18 cellular contexts compared by ENCODE assay signal in the genomic region with DNA sequence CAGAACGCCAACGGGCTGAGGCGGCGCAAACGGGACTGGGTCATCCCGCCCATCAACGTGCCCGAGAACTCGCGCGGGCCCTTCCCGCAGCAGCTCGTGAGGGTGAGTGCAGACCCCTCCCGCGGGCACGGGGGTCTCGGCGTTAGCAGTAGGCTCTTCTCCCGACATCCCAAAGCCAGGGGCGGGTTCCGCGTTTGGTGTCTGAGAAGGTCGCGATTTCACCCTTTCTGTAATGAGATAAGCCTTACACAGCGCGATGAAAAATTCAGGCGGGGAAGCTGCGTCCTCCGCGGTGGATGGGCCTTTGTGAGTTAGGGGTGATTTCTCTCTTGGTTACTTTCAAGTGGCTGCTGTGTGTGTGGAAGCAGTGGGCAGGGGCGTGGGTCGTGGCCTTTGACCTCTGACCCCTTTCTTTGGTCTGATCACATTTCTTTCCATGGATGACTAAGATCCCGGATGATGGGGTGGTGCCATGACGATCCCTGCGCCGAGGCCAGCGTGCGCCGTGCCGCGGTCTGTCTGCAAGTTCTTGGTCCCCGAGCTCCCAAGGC.
A peak's percentile ranks its signal among the peaks of the same experiment; 100 is the strongest.
DNase-seq lines count a peak whose midpoint lies in the region; ATAC-seq, FAIRE-seq and TF ChIP-seq lines count a peak whose summit lies in the region.
"Had no signal": no experiment of that assay in that cellular context is flagged by ENCODE, and none has a peak within 500 bp of the region (broad histone marks: within the 10 kb centered on the region; RNA-seq: fewer than 3 reads in every experiment).

No MANE protein-coding gene starts in this region.

- H3K27me3 ChIP-seq in K562 (ENCODE audit: control insufficient read depth in 2 of 2, insufficient read depth in 2 of 2, low read length in 2 of 2), result peaks cover 4 to 42% of the 10 kb centered on the region in 2 experiments; a peak in 4 of 5 replicates
- H3K27me3 ChIP-seq in neuronal stem cell (ENCODE audit: control insufficient read depth in 3 of 3, insufficient read depth in 3 of 3, low read depth in 1 of 3, low read length in 3 of 3), result no peaks in the 10 kb centered on the region
- H3K27me3 ChIP-seq in sigmoid colon, result peaks cover 0 to 9% (median 0%) of the 10 kb centered on the region in 3 donors
- H3K27me3 ChIP-seq: BLaER1 treated with 17β-estradiol and CSF1 and Interleukin-3, amounts not matched to agents 10 nM and 100 nM had no signal

- H2AFZ ChIP-seq in K562 (ENCODE audit: low read depth, low read length) (no peak overlapping the region), neuronal stem cell (ENCODE audit: low read length) (no peak overlapping the region)
- H2AFZ ChIP-seq: GM23248 had no signal

- H2BK120ac ChIP-seq in neuronal stem cell (ENCODE audit: low read depth, low read length), result no peak overlapping the region

- CTCF ChIA-PET in K562 (lab: Yijun Ruan, JAX; ENCODE audit: low intra/inter-chr PET ratio), result no interaction called here

- H3K4me1 ChIP-seq in K562 (replicated peaks in 1 of 2; ENCODE audit: control insufficient read depth in 2 of 2, insufficient read depth in 2 of 2, low read length in 2 of 2) (no peaks in the 10 kb centered on the region; a peak in 1 of 5 replicates), neuronal stem cell (ENCODE audit: control insufficient read depth in 2 of 2, insufficient read depth in 1 of 2, low read depth in 1 of 2, low read length in 2 of 2) (peaks cover 0 to 2% of the 10 kb centered on the region in 2 donors), sigmoid colon (no peaks in the 10 kb centered on the region)
- H3K4me1 ChIP-seq: HAP-1 had no signal

- H3K9ac ChIP-seq in K562 (ENCODE audit: insufficient read depth in 1 of 2, low read depth in 2 of 2, low read length in 2 of 2), result no peak overlapping the region
- H3K9ac ChIP-seq in neuronal stem cell (ENCODE audit: low read depth, low read length, poor library complexity), result no peak overlapping the region
- H3K9ac ChIP-seq: BLaER1 treated with 17β-estradiol and CSF1 and Interleukin-3, amounts not matched to agents 10 nM and 100 nM; GM23248 had no signal

- no peak overlapping the region for H3K14ac ChIP-seq in neuronal stem cell (ENCODE audit: low read length)

- H4K8ac ChIP-seq in neuronal stem cell (ENCODE audit: low read depth, low read length), result no peak overlapping the region

- no peak overlapping the region for H3K4ac ChIP-seq in neuronal stem cell (ENCODE audit: low read length)

- H3K4me3 Mint-ChIP-seq in activated T-helper 2 cell treated with anti-CD3 and anti-CD28 coated beads, Interferon-gamma antibody, Interleukin-2, Interleukin-4, amounts not matched to agents 10 μg/mL and 5 μg/mL and 100 μg/mL, durations not matched to agents 14 hours and 24 hours and 36 hours (ENCODE audit: low read depth), result no peak overlapping the region
- H3K4me3 Mint-ChIP-seq: B cell; CD8-positive, alpha-beta T cell; IgD-negative memory B cell had no signal

- H3K27ac ChIP-seq in K562 (ENCODE audit: extremely low read depth, low read depth, low read length) (no peak overlapping the region), neuronal stem cell (replicated peaks; ENCODE audit: low read length) (no peak overlapping the region), sigmoid colon (no peak overlapping the region)
- H3K27ac ChIP-seq: BLaER1 treated with 17β-estradiol and CSF1 and Interleukin-3, amounts not matched to agents 10 nM and 100 nM; GM23248; HL-60 had no signal

- H3K18ac ChIP-seq in neuronal stem cell (ENCODE audit: low read length), result peak overlapping the region; percentile 76

- H3K36me3 ChIP-seq in K562 (ENCODE audit: control insufficient read depth, insufficient read depth, low read length), result no peaks in the 10 kb centered on the region
- no peaks in the 10 kb centered on the region for H3K36me3 ChIP-seq in neuronal stem cell (replicated peaks in 1 of 2; ENCODE audit: control insufficient read depth in 2 of 2, insufficient read depth in 2 of 2, low read length in 2 of 2)
- H3K36me3 ChIP-seq in sigmoid colon, result no peaks in the 10 kb centered on the region
- H3K36me3 ChIP-seq: BLaER1 treated with 17β-estradiol and CSF1 and Interleukin-3, amounts not matched to agents 10 nM and 100 nM; HAP-1 had no signal

- ATAC-seq in K562 (no peak), HG03025 (IDR thresholded peaks at IDR 0.05; ENCODE audit: low FRiP score, unreplicated experiment) (no peak)
- ATAC-seq: CD8-positive, alpha-beta T cell had no signal

- TF ChIP-seq EP300 in K562 (IDR thresholded peaks at IDR 0.05; ENCODE audit: low read length), result no peak
- TF ChIP-seq EP300 in sigmoid colon (IDR thresholded peaks at IDR 0.05), result no peak

- no peaks in the 10 kb centered on the region for H3K4me1 Mint-ChIP-seq in activated T-helper 2 cell treated with anti-CD3 and anti-CD28 coated beads, Interferon-gamma antibody, Interleukin-2, Interleukin-4, amounts not matched to agents 10 μg/mL and 5 μg/mL and 100 μg/mL, durations not matched to agents 14 hours and 24 hours and 36 hours (ENCODE audit: low read depth)
- H3K4me1 Mint-ChIP-seq: B cell, IgD-negative memory B cell had no signal

- H2BK12ac ChIP-seq in neuronal stem cell (ENCODE audit: low read length), result no peak overlapping the region

- H3K36me3 Mint-ChIP-seq in activated T-helper 2 cell treated with anti-CD3 and anti-CD28 coated beads, Interferon-gamma antibody, Interleukin-2, Interleukin-4, amounts not matched to agents 10 μg/mL and 5 μg/mL and 100 μg/mL, durations not matched to agents 14 hours and 24 hours and 36 hours (ENCODE audit: low read depth), result no peaks in the 10 kb centered on the region
- H3K36me3 Mint-ChIP-seq: CD8-positive, alpha-beta T cell; IgD-negative memory B cell had no signal

- H3K4me2 ChIP-seq in K562 (ENCODE audit: insufficient read depth, low read length) (no peak overlapping the region), neuronal stem cell (ENCODE audit: insufficient read depth, low read length, poor library complexity, severe bottlenecking) (no peak overlapping the region)
- H3K4me2 ChIP-seq: BLaER1 treated with 17β-estradiol and CSF1 and Interleukin-3, amounts not matched to agents 10 nM and 100 nM had no signal

- peaks cover 2% of the 10 kb centered on the region for H3K79me1 ChIP-seq in neuronal stem cell (ENCODE audit: low read depth, low read length)

- intact Hi-C loops in K562 (cut with micrococcal nuclease) (no loop called here), sigmoid colon (cut with DNase I) (no loop called here)
- intact Hi-C loops in activated T-helper 2 cell treated with anti-CD3 and anti-CD28 coated beads, Interferon-gamma antibody, Interleukin-2, Interleukin-4, amounts not matched to agents 10 μg/mL and 5 μg/mL and 100 μg/mL, durations not matched to agents 14 hours and 24 hours and 36 hours (cut with micrococcal nuclease), result no loop called here

- H3K9me1 ChIP-seq in K562 (ENCODE audit: control insufficient read depth, insufficient read depth, low read length), result peaks cover 4% of the 10 kb centered on the region

- no peak overlapping the region for H2BK15ac ChIP-seq in neuronal stem cell (ENCODE audit: low read length)

- no TSS peak for BruUV-seq in K562 (replicated peaks; lab: Mats Ljungman, UMichigan)

- no peak overlapping the region for H3K27ac Mint-ChIP-seq in activated T-helper 2 cell treated with anti-CD3 and anti-CD28 coated beads, Interferon-gamma antibody, Interleukin-2, Interleukin-4, amounts not matched to agents 10 μg/mL and 5 μg/mL and 100 μg/mL, durations not matched to agents 14 hours and 24 hours and 36 hours
- H3K27ac Mint-ChIP-seq: B cell; CD8-positive, alpha-beta T cell; IgD-negative memory B cell had no signal

- TF ChIP-seq POLR2A in K562 (conservative IDR thresholded peaks at IDR 0.05) (no peak), sigmoid colon (IDR thresholded peaks at IDR 0.05) (no peak)

- peaks cover 3% of the 10 kb centered on the region for H3K9me3 Mint-ChIP-seq in activated T-helper 2 cell treated with anti-CD3 and anti-CD28 coated beads, Interferon-gamma antibody, Interleukin-2, Interleukin-4, amounts not matched to agents 10 μg/mL and 5 μg/mL and 100 μg/mL, durations not matched to agents 14 hours and 24 hours and 36 hours
- H3K9me3 Mint-ChIP-seq: CD8-positive, alpha-beta T cell had no signal

- in situ Hi-C loops in K562 (cut with MboI), result no loop called here

- POLR2A ChIA-PET in K562 (lab: Yijun Ruan, JAX), result no interaction called here

- H4K91ac ChIP-seq in neuronal stem cell (ENCODE audit: low read depth, low read length, poor library complexity), result no peak overlapping the region

- H2AK5ac ChIP-seq in neuronal stem cell (ENCODE audit: low read depth, low read length), result no peak overlapping the region

- DNase-seq in HTR-8/SVneo (ENCODE audit: insufficient read length, low spot score) (no peak), K562 (ENCODE audit: extremely low read depth in 1 of 4, low spot score in 3 of 4) (no peak), neuronal stem cell (ENCODE audit: low spot score) (no peak), sigmoid colon (peak; percentile 53), NCI-H748 treated with DMSO at 0.1 percent for 48 hours (lab: John Stamatoyannopoulos, UW) (no peak)
- no peak for DNase-seq in activated T-helper 2 cell treated with anti-CD3 and anti-CD28 coated beads, Interferon-gamma antibody, Interleukin-2, Interleukin-4, amounts not matched to agents 10 μg/mL and 5 μg/mL and 100 μg/mL, durations not matched to agents 14 hours and 24 hours and 36 hours (ENCODE audit: low spot score)
- DNase-seq: Calu3; CD8-positive, alpha-beta T cell; DMS79 treated with DMSO at 0.1 percent for 48 hours; GF-D8; GM23248 had no signal

- FAIRE-seq in HTR-8/SVneo (lab: Jason Lieb, UNC) (peak; percentile 23), K562 (lab: Jason Lieb, UNC) (no peak)
- FAIRE-seq: GM19239 had no signal

- no peak overlapping the region for H3K23ac ChIP-seq in neuronal stem cell (ENCODE audit: low read depth, low read length, poor library complexity)

- WGBS in K562 (ENCODE audit: insufficient coverage, low coverage, missing lambda C conversion rate), result 15% methylated on average over 37 of the region's 42 CpGs
- no CpG with 5 or more reads among the region's 42 CpGs for WGBS in neuronal stem cell (ENCODE audit: extremely low coverage in 2 of 2, insufficient read length in 2 of 2, insufficient replicate concordance in 1 of 2), 2 donors
- 84 to 88% methylated on average over 42 of the region's 42 CpGs for WGBS in sigmoid colon, 2 donors

- no peak overlapping the region for H2BK5ac ChIP-seq in neuronal stem cell (ENCODE audit: low read length)

- TF ChIP-seq CTCF in K562 (IDR thresholded peaks at IDR 0.05 in 2 of 3, conservative IDR thresholded peaks at IDR 0.05 in 1 of 3; ENCODE audit: insufficient read depth in 2 of 3, low read depth in 1 of 3, low read length in 3 of 3) (no peak), sigmoid colon (IDR thresholded peaks at IDR 0.05) (no peak)

- H3K4me3 ChIP-seq in K562 (no peak overlapping the region), neuronal stem cell (ENCODE audit: low read length in 2 of 2) (no peak overlapping the region), sigmoid colon (no peak overlapping the region)
- H3K4me3 ChIP-seq: BLaER1 treated with 17β-estradiol and CSF1 and Interleukin-3, amounts not matched to agents 10 nM and 100 nM; GM23248; HAP-1 had no signal

- no peak for TF ChIP-seq RAD21 in K562 (CRISPR knock-in tag; conservative IDR thresholded peaks at IDR 0.05 in 1 of 2, IDR thresholded peaks at IDR 0.05 in 1 of 2)

- H3K9me3 ChIP-seq in K562 (replicated peaks; ENCODE audit: control insufficient read depth, insufficient read depth, low read depth, low read length) (no peaks in the 10 kb centered on the region), neuronal stem cell (replicated peaks in 1 of 2; ENCODE audit: control insufficient read depth in 2 of 2, insufficient read depth in 1 of 2, low read depth in 1 of 2, low read length in 2 of 2) (no peaks in the 10 kb centered on the region), sigmoid colon (no peaks in the 10 kb centered on the region)
- H3K9me3 ChIP-seq: BLaER1 treated with 17β-estradiol and CSF1 and Interleukin-3, amounts not matched to agents 10 nM and 100 nM; HAP-1 had no signal

- no peaks in the 10 kb centered on the region for H3K79me2 ChIP-seq in K562 (ENCODE audit: control insufficient read depth, insufficient read depth, low read length)

- H3K27me3 Mint-ChIP-seq in activated T-helper 2 cell treated with anti-CD3 and anti-CD28 coated beads, Interferon-gamma antibody, Interleukin-2, Interleukin-4, amounts not matched to agents 10 μg/mL and 5 μg/mL and 100 μg/mL, durations not matched to agents 14 hours and 24 hours and 36 hours (ENCODE audit: low read depth), result no peaks in the 10 kb centered on the region
- H3K27me3 Mint-ChIP-seq: B cell, IgD-negative memory B cell had no signal

- no peaks in the 10 kb centered on the region; the same call in 1 of the 2 replicates for H4K20me1 ChIP-seq in K562 (replicated peaks; ENCODE audit: control insufficient read depth, insufficient read depth, low read length)
- H4K20me1 ChIP-seq: BLaER1 treated with 17β-estradiol and CSF1 and Interleukin-3, amounts not matched to agents 10 nM and 100 nM had no signal
